24 cellular contexts compared by ENCODE assay signal in genomic region chr14:101465795-101466448, GRCh38.
"Had no signal": no experiment of that assay in that cellular context is flagged by ENCODE, and none has a peak within 500 bp of the region (broad histone marks: within the 10 kb centered on the region; RNA-seq: fewer than 3 reads in every experiment).

No MANE protein-coding gene starts in this region.

- H3K27ac Mint-ChIP-seq: activated CD4-positive, alpha-beta T cell treated with anti-CD3 and anti-CD28 coated beads for 36 hours; activated naive CD4-positive, alpha-beta T cell treated with anti-CD3 and anti-CD28 coated beads, Interleukin-2, amount 50 U/mL, for 72 hours; activated T-cell treated with anti-CD3 and anti-CD28 coated beads, Interleukin-2, amount 50 U/mL, for 72 hours; memory B cell; naive B cell; T-helper 2 cell treated with Interferon-gamma antibody and Interleukin-4, amounts not matched to agents 5 μg/mL and 100 μg/mL, for 36 hours; WTC11 had no signal

- H3K9me3 Mint-ChIP-seq: activated naive CD4-positive, alpha-beta T cell treated with anti-CD3 and anti-CD28 coated beads, Interleukin-2, amount 50 U/mL, for 72 hours; activated T-cell treated with anti-CD3 and anti-CD28 coated beads, Interleukin-2, amount 50 U/mL, for 72 hours; memory B cell; T-helper 2 cell treated with Interferon-gamma antibody and Interleukin-4, amounts not matched to agents 5 μg/mL and 100 μg/mL, for 36 hours; WTC11 had no signal

- H3K4me3 ChIP-seq: adrenal gland, breast epithelium, esophagus muscularis mucosa, gastroesophageal sphincter, heart left ventricle, mucosa of descending colon, suprapubic skin, transverse colon had no signal

- H3K36me3 Mint-ChIP-seq: activated naive CD4-positive, alpha-beta T cell treated with anti-CD3 and anti-CD28 coated beads, Interleukin-2, amount 50 U/mL, for 72 hours; memory B cell; naive B cell; WTC11 had no signal

- H3K36me3 ChIP-seq: adrenal gland, breast epithelium, esophagus muscularis mucosa, gastroesophageal sphincter, heart left ventricle, suprapubic skin, transverse colon had no signal

- H3K9me3 ChIP-seq: adrenal gland, breast epithelium, esophagus muscularis mucosa, gastroesophageal sphincter, heart left ventricle, mucosa of descending colon, SK-N-SH, suprapubic skin, transverse colon had no signal

- H3K27me3 ChIP-seq: adrenal gland had no signal

- H3K4me1 Mint-ChIP-seq: activated CD4-positive, alpha-beta T cell treated with anti-CD3 and anti-CD28 coated beads for 36 hours; memory B cell; naive B cell; WTC11 had no signal

- H3K4me3 Mint-ChIP-seq: activated CD4-positive, alpha-beta T cell treated with anti-CD3 and anti-CD28 coated beads for 36 hours; activated T-cell treated with anti-CD3 and anti-CD28 coated beads, Interleukin-2, amount 50 U/mL, for 72 hours; memory B cell; naive B cell; T-helper 2 cell treated with Interferon-gamma antibody and Interleukin-4, amounts not matched to agents 5 μg/mL and 100 μg/mL, for 36 hours; WTC11 had no signal

- DNase-seq: activated CD4-positive, alpha-beta T cell treated with anti-CD3 and anti-CD28 coated beads for 36 hours; activated CD4-positive, alpha-beta T cell treated with anti-CD3 and anti-CD28 coated beads, Interleukin-2, amount 50 U/mL, for 48 hours; activated effector memory CD4-positive, alpha-beta T cell treated with anti-CD3 and anti-CD28 coated beads, Interleukin-2, amount 50 U/mL, for 16 hours; activated T-cell treated with anti-CD3 and anti-CD28 coated beads, Interleukin-2, amount 50 U/mL, for 72 hours; cerebellar nuclear complex; effector CD8-positive, alpha-beta T cell; heart left ventricle; kidney glomerular epithelial cell; naive B cell; retina; SK-N-SH; stimulated activated naive CD8-positive, alpha-beta T cell treated with anti-CD3 and anti-CD28 coated beads, Interleukin-15, Interleukin-2, amounts not matched to agents 100 U/mL and 50 U/mL, for 24 hours; transverse colon had no signal

- H3K4me1 ChIP-seq: adrenal gland, breast epithelium, esophagus muscularis mucosa, gastroesophageal sphincter, heart left ventricle, parathyroid adenoma, suprapubic skin, transverse colon had no signal

- ATAC-seq: activated CD4-positive, alpha-beta T cell treated with anti-CD3 and anti-CD28 coated beads for 36 hours; activated naive CD4-positive, alpha-beta T cell treated with anti-CD3 and anti-CD28 coated beads, Interleukin-2, amount 50 U/mL, for 72 hours; activated T-cell treated with anti-CD3 and anti-CD28 coated beads, Interleukin-2, amount 50 U/mL, for 72 hours; gastroesophageal sphincter; heart left ventricle; mucosa of descending colon; stimulated activated naive CD8-positive, alpha-beta T cell treated with anti-CD3 and anti-CD28 coated beads, Interleukin-15, Interleukin-2, amounts not matched to agents 100 U/mL and 50 U/mL, for 24 hours; WTC11 had no signal

- H3K27ac ChIP-seq: adrenal gland, breast epithelium, esophagus muscularis mucosa, gastroesophageal sphincter, heart left ventricle, parathyroid adenoma, suprapubic skin, transverse colon had no signal
